8 cellular contexts compared by ENCODE assay signal in genomic region chr1:150764617-150765090, GRCh38. TPM values are rescaled to one million over a fixed set of nuclear protein-coding genes. Genes with fewer than 3 reads are reported as not detected.
DNase-seq lines count a peak whose midpoint lies in the region; ATAC-seq, FAIRE-seq and TF ChIP-seq lines count a peak whose summit lies in the region.

No MANE protein-coding gene starts in this region.

- H3K4me3 Mint-ChIP-seq in CD8-positive, alpha-beta T cell: peak overlapping the region; percentile 94
- H3K4me3 Mint-ChIP-seq in central memory CD8-positive, alpha-beta T cell: peak overlapping the region; percentile 93
- H3K4me3 Mint-ChIP-seq in nephron: peak overlapping the region in 2 of 3 experiments; percentile 42 to 56

- H3K36me3 Mint-ChIP-seq in CD8-positive, alpha-beta T cell: peaks cover 36% of the 10 kb centered on the region
- peaks cover 5% of the 10 kb centered on the region for H3K36me3 Mint-ChIP-seq in central memory CD8-positive, alpha-beta T cell (ENCODE audit: insufficient read depth)
- H3K36me3 Mint-ChIP-seq in nephron (ENCODE audit: low read depth): peaks cover 6% of the 10 kb centered on the region

- no peaks in the 10 kb centered on the region for H3K27me3 ChIP-seq in CD8-positive, alpha-beta T cell (ENCODE audit: insufficient read depth, low read length)

- intact Hi-C loops in CD8-positive, alpha-beta T cell (cut with DNase I, micrococcal nuclease): loop anchor here (5.0 to 10.0 kb wide), 3 partner anchors 158 to 280 kb away; partner anchors contain the start of gene TARS2 (in 1 of the 2)

- FAIRE-seq in frontal cortex (lab: Jason Lieb, UNC): no peak

- TF ChIP-seq CTCF in CD8-positive, alpha-beta T cell (IDR thresholded peaks at IDR 0.05): no peak
- TF ChIP-seq CTCF in nephron (IDR thresholded peaks at IDR 0.05; ENCODE audit: unreplicated experiment in 3 of 3): no peak

- no peaks in the 10 kb centered on the region for H3K9me3 ChIP-seq in CD8-positive, alpha-beta T cell (ENCODE audit: low read length)

- POLR2A ChIA-PET in CD8-positive, alpha-beta T cell (lab: Charles Lee): interaction anchor here (0.6 kb wide), 1 partner anchor 221 kb away, joined by 3 read pairs; no protein-coding TSS in a partner anchor

- peaks cover 48% of the 10 kb centered on the region for H3K4me1 Mint-ChIP-seq in CD8-positive, alpha-beta T cell (ENCODE audit: low read depth)
- peaks cover 57% of the 10 kb centered on the region for H3K4me1 Mint-ChIP-seq in central memory CD8-positive, alpha-beta T cell
- H3K4me1 Mint-ChIP-seq in nephron: peaks cover 14% of the 10 kb centered on the region

- CTCF ChIA-PET in CD8-positive, alpha-beta T cell (lab: Charles Lee): no interaction called here

- H3K27me3 Mint-ChIP-seq in CD8-positive, alpha-beta T cell (ENCODE audit: low read depth): no peaks in the 10 kb centered on the region
- no peaks in the 10 kb centered on the region for H3K27me3 Mint-ChIP-seq in central memory CD8-positive, alpha-beta T cell
- no peaks in the 10 kb centered on the region for H3K27me3 Mint-ChIP-seq in nephron (ENCODE audit: low read depth)

- peak; percentile 54 for ATAC-seq in CD8-positive, alpha-beta T cell
- ATAC-seq in central memory CD8-positive, alpha-beta T cell (replicated peaks; ENCODE audit: extremely low read depth, poor library complexity, severe bottlenecking): peak; percentile 63
- no peak for ATAC-seq in HG03520 (IDR thresholded peaks at IDR 0.05; ENCODE audit: unreplicated experiment)

- H3K9me3 Mint-ChIP-seq in CD8-positive, alpha-beta T cell: no peaks in the 10 kb centered on the region
- H3K9me3 Mint-ChIP-seq in central memory CD8-positive, alpha-beta T cell: no peaks in the 10 kb centered on the region
- peaks cover 11% of the 10 kb centered on the region for H3K9me3 Mint-ChIP-seq in nephron

- peak overlapping the region; percentile 47 for H3K4me3 ChIP-seq in CD8-positive, alpha-beta T cell (ENCODE audit: low read depth, low read length)

- peaks cover 25% of the 10 kb centered on the region for H3K4me1 ChIP-seq in CD8-positive, alpha-beta T cell (ENCODE audit: insufficient read depth, low read length)

- peak overlapping the region; percentile 67 for H3K27ac ChIP-seq in CD8-positive, alpha-beta T cell (ENCODE audit: low read depth, low read length)

- peak overlapping the region; percentile 95 for H3K27ac Mint-ChIP-seq in CD8-positive, alpha-beta T cell
- H3K27ac Mint-ChIP-seq in central memory CD8-positive, alpha-beta T cell (ENCODE audit: low read depth): peak overlapping the region; percentile 99
- peak overlapping the region; percentile 90 to 95 (median 93) for H3K27ac Mint-ChIP-seq in nephron

- no peak for DNase-seq in CD8-positive, alpha-beta T cell
- DNase-seq in LHCN-M2 (ENCODE audit: low read depth): peak; percentile 86
- DNase-seq in central memory CD8-positive, alpha-beta T cell (ENCODE audit: low spot score in 2 of 2): no peak
- DNase-seq in stimulated activated CD4-positive, alpha-beta T cell treated with anti-CD3 and anti-CD28 coated beads, Interleukin-4, amount 100 ng/mL, for 24 hours: no peak
- DNase-seq in NCI-H524 (lab: John Stamatoyannopoulos, UW): no peak
- DNase-seq in frontal cortex (ENCODE audit: low spot score in 2 of 2): no peak

- no peaks in the 10 kb centered on the region for H3K36me3 ChIP-seq in CD8-positive, alpha-beta T cell (ENCODE audit: insufficient read depth, low read length)

RNA-seq across cellular contexts. Expression of gene CTSS, which starts 0.9 kb away (rescaled TPM):
- total RNA-seq in CD8-positive, alpha-beta T cell: 10 to 100 TPM; 58.3 to 63.0 TPM
- total RNA-seq in LHCN-M2 (2014; rRNA removed) (5.6 and 6.1 TPM in 2 replicates), frontal cortex (6.9 TPM)
- polyA plus RNA-seq in LHCN-M2 (2012): 3.1 TPM

RNA-seq across cellular contexts. Expression of gene CTSK, which starts 43.4 kb away (rescaled TPM):
- total RNA-seq in CD8-positive, alpha-beta T cell: 10 to 100 TPM; 10.7 to 10.8 TPM
- total RNA-seq in LHCN-M2 (2014; rRNA removed): 1.7 and 1.8 TPM in 2 replicates
- polyA plus RNA-seq in LHCN-M2 (2012): 0.77 TPM
- 6.9 TPM for total RNA-seq in frontal cortex

RNA-seq across cellular contexts. Expression of gene HORMAD1, which starts 44.0 kb away (rescaled TPM):
- not detected for total RNA-seq in CD8-positive, alpha-beta T cell
- 0.11 and 0.38 TPM in 2 replicates for total RNA-seq in LHCN-M2 (2014; rRNA removed)
- polyA plus RNA-seq in LHCN-M2 (2012): not detected
- 0.82 TPM for total RNA-seq in frontal cortex
